In the genomic region with DNA sequence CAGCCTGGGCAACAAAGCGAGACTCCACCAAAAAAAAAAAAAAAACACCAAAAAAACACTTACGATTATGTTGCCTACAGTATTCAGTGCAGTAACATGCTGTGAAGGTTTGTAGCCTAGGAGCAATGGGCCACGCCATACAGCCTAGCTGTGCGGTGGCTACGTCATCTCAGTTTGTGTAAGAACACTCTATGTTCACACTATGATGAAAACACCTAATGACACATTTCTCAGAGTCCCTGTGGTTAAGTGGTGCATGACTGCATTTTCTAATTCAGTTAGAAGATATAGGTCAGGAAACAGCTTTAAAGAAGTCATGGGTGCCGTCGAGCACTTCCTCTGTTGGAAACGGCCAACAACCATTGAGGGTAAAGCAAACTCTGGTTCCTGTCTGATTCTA, we compare ENCODE assay signal across 14 cellular contexts.
DNase-seq lines count a peak whose midpoint lies in the region; ATAC-seq lines count a peak whose summit lies in the region.
"Had no signal": no experiment of that assay in that cellular context is flagged by ENCODE, and none has a peak within 500 bp of the region (broad histone marks: within the 10 kb centered on the region; RNA-seq: fewer than 3 reads in every experiment).

No MANE protein-coding gene starts in this region.

- no peak overlapping the region for H3K4me3 Mint-ChIP-seq in activated T-helper 17 cell treated with anti-CD3 and anti-CD28 coated beads, Interleukin-2, amount 50 U/mL, for 72 hours
- H3K4me3 Mint-ChIP-seq in stimulated activated naive B cell treated with anti-CD40 and anti-IgM and Interleukin-4, amounts not matched to agents 10 μg/mL and 1 μg/mL and 100 μg/mL, for 72 hours = no peak overlapping the region
- H3K4me3 Mint-ChIP-seq: mesothelial cell of epicardium had no signal

- peaks cover 4% of the 10 kb centered on the region for H3K4me1 Mint-ChIP-seq in activated T-helper 17 cell treated with anti-CD3 and anti-CD28 coated beads, Interleukin-2, amount 50 U/mL, for 72 hours
- H3K4me1 Mint-ChIP-seq in stimulated activated naive B cell treated with anti-CD40 and anti-IgM and Interleukin-4, amounts not matched to agents 10 μg/mL and 1 μg/mL and 100 μg/mL, for 72 hours = peaks cover 0 to 8% of the 10 kb centered on the region in 2 donors

- no peaks in the 10 kb centered on the region for H3K9me3 Mint-ChIP-seq in activated naive CD4-positive, alpha-beta T cell treated with anti-CD3 and anti-CD28 coated beads, Interleukin-2, amount 50 U/mL, for 72 hours
- H3K9me3 Mint-ChIP-seq in activated T-helper 17 cell treated with anti-CD3 and anti-CD28 coated beads, Interleukin-2, amount 50 U/mL, for 72 hours = no peaks in the 10 kb centered on the region
- no peaks in the 10 kb centered on the region for H3K9me3 Mint-ChIP-seq in stimulated activated naive B cell treated with anti-CD40 and anti-IgM and Interleukin-4, amounts not matched to agents 10 μg/mL and 1 μg/mL and 100 μg/mL, for 72 hours
- H3K9me3 Mint-ChIP-seq: mesothelial cell of epicardium had no signal

- peaks cover 16% of the 10 kb centered on the region for H3K27me3 Mint-ChIP-seq in activated T-helper 17 cell treated with anti-CD3 and anti-CD28 coated beads, Interleukin-2, amount 50 U/mL, for 72 hours
- H3K27me3 Mint-ChIP-seq in stimulated activated naive B cell treated with anti-CD40 and anti-IgM and Interleukin-4, amounts not matched to agents 10 μg/mL and 1 μg/mL and 100 μg/mL, for 72 hours = no peaks in the 10 kb centered on the region

- no peak for DNase-seq in activated naive CD4-positive, alpha-beta T cell treated with anti-CD3 and anti-CD28 coated beads, Interleukin-2, amount 50 U/mL, for 72 hours (ENCODE audit: low spot score in 2 of 2)
- no peak for DNase-seq in activated naive CD4-positive, alpha-beta T cell treated with anti-CD3 and anti-CD28 coated beads, Interleukin-2, amount 50 U/mL, for 16 hours
- DNase-seq in MV-4-11 (lab: John Stamatoyannopoulos, UW) = peak; percentile 95
- DNase-seq in stimulated activated naive B cell treated with anti-CD40 and anti-IgM and Interleukin-4, amounts not matched to agents 10 μg/mL and 1 μg/mL and 100 μg/mL, for 72 hours = peak; percentile 11
- no peak for DNase-seq in DMS153 (lab: John Stamatoyannopoulos, UW)
- DNase-seq: activated CD4-positive, CD25-positive, alpha-beta regulatory T cell; AML-193; cerebellar nuclear complex; NCI-H1048; NCI-H2171 treated with DMSO at 0.1 percent for 48 hours had no signal

- no peaks in the 10 kb centered on the region for H3K36me3 Mint-ChIP-seq in activated naive CD4-positive, alpha-beta T cell treated with anti-CD3 and anti-CD28 coated beads, Interleukin-2, amount 50 U/mL, for 72 hours
- H3K36me3 Mint-ChIP-seq in activated T-helper 17 cell treated with anti-CD3 and anti-CD28 coated beads, Interleukin-2, amount 50 U/mL, for 72 hours (ENCODE audit: low read depth) = no peaks in the 10 kb centered on the region
- no peaks in the 10 kb centered on the region for H3K36me3 Mint-ChIP-seq in stimulated activated naive B cell treated with anti-CD40 and anti-IgM and Interleukin-4, amounts not matched to agents 10 μg/mL and 1 μg/mL and 100 μg/mL, for 72 hours
- H3K36me3 Mint-ChIP-seq: mesothelial cell of epicardium had no signal

- H3K27ac Mint-ChIP-seq in activated naive CD4-positive, alpha-beta T cell treated with anti-CD3 and anti-CD28 coated beads, Interleukin-2, amount 50 U/mL, for 72 hours = no peak overlapping the region
- no peak overlapping the region for H3K27ac Mint-ChIP-seq in activated T-helper 17 cell treated with anti-CD3 and anti-CD28 coated beads, Interleukin-2, amount 50 U/mL, for 72 hours
- H3K27ac Mint-ChIP-seq in stimulated activated naive B cell treated with anti-CD40 and anti-IgM and Interleukin-4, amounts not matched to agents 10 μg/mL and 1 μg/mL and 100 μg/mL, for 72 hours = no peak overlapping the region
- H3K27ac Mint-ChIP-seq: mesothelial cell of epicardium had no signal

- peak; percentile 98 to 99 for ATAC-seq in activated naive CD4-positive, alpha-beta T cell treated with anti-CD3 and anti-CD28 coated beads, Interleukin-2, amount 50 U/mL, for 72 hours
- peak; percentile 100 for ATAC-seq in activated T-helper 17 cell treated with anti-CD3 and anti-CD28 coated beads, Interleukin-2, amount 50 U/mL, for 72 hours (replicated peaks)
- ATAC-seq in stimulated activated naive B cell treated with anti-CD40 and anti-IgM and Interleukin-4, amounts not matched to agents 10 μg/mL and 1 μg/mL and 100 μg/mL, for 72 hours (replicated peaks) = peak; percentile 93 to 98
- no peak for ATAC-seq in HG03439 (IDR thresholded peaks at IDR 0.05; ENCODE audit: unreplicated experiment)
- no peak for ATAC-seq in HG03095 (IDR thresholded peaks at IDR 0.05; ENCODE audit: unreplicated experiment)

Comparison
In these comparisons a context has a peak if more than half of its experiments do, and no peak if none do; other contexts are left out.
1. ATAC-seq: peak in activated naive CD4-positive, alpha-beta T cell treated with anti-CD3 and anti-CD28 coated beads, Interleukin-2, amount 50 U/mL, for 72 hours (2 of 2), activated T-helper 17 cell treated with anti-CD3 and anti-CD28 coated beads, Interleukin-2, amount 50 U/mL, for 72 hours (single experiment) and stimulated activated naive B cell treated with anti-CD40 and anti-IgM and Interleukin-4, amounts not matched to agents 10 μg/mL and 1 μg/mL and 100 μg/mL, for 72 hours (2 of 2); none in HG03439 (single experiment) and HG03095 (single experiment).
2. DNase-seq: peak in MV-4-11 (single experiment) and stimulated activated naive B cell treated with anti-CD40 and anti-IgM and Interleukin-4, amounts not matched to agents 10 μg/mL and 1 μg/mL and 100 μg/mL, for 72 hours (single experiment); none in activated naive CD4-positive, alpha-beta T cell treated with anti-CD3 and anti-CD28 coated beads, Interleukin-2, amount 50 U/mL, for 72 hours (0 of 2), activated naive CD4-positive, alpha-beta T cell treated with anti-CD3 and anti-CD28 coated beads, Interleukin-2, amount 50 U/mL, for 16 hours (single experiment) and DMS153 (single experiment).